In genomic region chr21:36700295-36700960, GRCh38 we compare ENCODE assay signal across 10 cellular contexts. TPM values are rescaled to one million over a fixed set of nuclear protein-coding genes. Genes with fewer than 3 reads are reported as not detected.
DNase-seq lines count a peak whose midpoint lies in the region; ATAC-seq and TF ChIP-seq lines count a peak whose summit lies in the region.
"Had no signal": no experiment of that assay in that cellular context is flagged by ENCODE, and none has a peak within 500 bp of the region (broad histone marks: within the 10 kb centered on the region; RNA-seq: fewer than 3 reads in every experiment).

No MANE protein-coding gene starts in this region.

- peaks cover 72% of the 10 kb centered on the region for H3K27me3 Mint-ChIP-seq in CD4-positive, CD25-positive, alpha-beta regulatory T cell
- H3K27me3 Mint-ChIP-seq in nephron progenitor cell (ENCODE audit: low read depth, poor library complexity) = peaks cover 99% of the 10 kb centered on the region

- H3K4me1 Mint-ChIP-seq in CD4-positive, CD25-positive, alpha-beta regulatory T cell = peaks cover 0 to 25% (median 11%) of the 10 kb centered on the region in 4 donors
- peaks cover 32% of the 10 kb centered on the region for H3K4me1 Mint-ChIP-seq in nephron progenitor cell

- H3K4me1 ChIP-seq in CD4-positive, CD25-positive, alpha-beta regulatory T cell (ENCODE audit: control insufficient read depth, insufficient read depth, low read length, poor library complexity, severe bottlenecking) = no peaks in the 10 kb centered on the region
- H3K4me1 ChIP-seq in HUES64 (ENCODE audit: insufficient read depth, low read length) (peaks cover 30% of the 10 kb centered on the region), breast epithelium (peaks cover 3 to 25% of the 10 kb centered on the region in 2 donors)

- ATAC-seq in CD4-positive, CD25-positive, alpha-beta regulatory T cell (ENCODE audit: low read depth in 2 of 2) = no peak

- H3K4me3 Mint-ChIP-seq in CD4-positive, CD25-positive, alpha-beta regulatory T cell = peak overlapping the region in 3 of 4 donors; percentile 67 to 79 (median 72)
- H3K4me3 Mint-ChIP-seq in nephron progenitor cell = peak overlapping the region; percentile 60

- DNase-seq in CD4-positive, CD25-positive, alpha-beta regulatory T cell = no peak
- DNase-seq in breast epithelium (ENCODE audit: low spot score in 2 of 2) (no peak), nephron progenitor cell (no peak), EL (no peak), T-helper 9 cell (no peak), amygdala (lab: John Stamatoyannopoulos, UW) (no peak), foreskin melanocyte (no peak)

- no peak overlapping the region for H3K4me3 ChIP-seq in CD4-positive, CD25-positive, alpha-beta regulatory T cell (ENCODE audit: low read depth, low read length)
- H3K4me3 ChIP-seq in HUES64 (ENCODE audit: low read length) = peak overlapping the region; percentile 30
- peak overlapping the region; percentile 36 to 57 (median 43) for H3K4me3 ChIP-seq in breast epithelium

- H3K36me3 Mint-ChIP-seq in CD4-positive, CD25-positive, alpha-beta regulatory T cell = no peaks in the 10 kb centered on the region
- no peaks in the 10 kb centered on the region for H3K36me3 Mint-ChIP-seq in nephron progenitor cell (ENCODE audit: low read depth)

- 2% methylated on average over 30 of the region's 30 CpGs for WGBS in HUES64

- H3K9ac ChIP-seq in HUES64 (ENCODE audit: low read depth, low read length) = no peak overlapping the region

- H3K27ac Mint-ChIP-seq in CD4-positive, CD25-positive, alpha-beta regulatory T cell = no peak overlapping the region
- no peak overlapping the region for H3K27ac Mint-ChIP-seq in nephron progenitor cell

- peaks cover 25% of the 10 kb centered on the region for H3K27me3 ChIP-seq in CD4-positive, CD25-positive, alpha-beta regulatory T cell (ENCODE audit: control insufficient read depth, insufficient read depth, low read length)
- peaks cover 100% of the 10 kb centered on the region for H3K27me3 ChIP-seq in HUES64 (ENCODE audit: insufficient read depth, low read length)
- H3K27me3 ChIP-seq in breast epithelium = peaks cover 21 to 100% of the 10 kb centered on the region in 2 donors

- H3K9me3 Mint-ChIP-seq in CD4-positive, CD25-positive, alpha-beta regulatory T cell = peaks cover 0 to 5% (median 0%) of the 10 kb centered on the region in 7 donors
- no peaks in the 10 kb centered on the region for H3K9me3 Mint-ChIP-seq in nephron progenitor cell

- no peaks in the 10 kb centered on the region for H3K36me3 ChIP-seq in CD4-positive, CD25-positive, alpha-beta regulatory T cell (ENCODE audit: control insufficient read depth, insufficient read depth, low read length)
- H3K36me3 ChIP-seq in HUES64 (ENCODE audit: insufficient read depth, low read length) (no peaks in the 10 kb centered on the region), breast epithelium (no peaks in the 10 kb centered on the region)
- H3K36me3 ChIP-seq: pancreas, upper lobe of left lung had no signal

- TF ChIP-seq POLR2A in breast epithelium (IDR thresholded peaks at IDR 0.05) = no peak

- no peak overlapping the region for H3K27ac ChIP-seq in CD4-positive, CD25-positive, alpha-beta regulatory T cell (ENCODE audit: insufficient read depth, low read length, poor library complexity, severe bottlenecking)
- H3K27ac ChIP-seq in HUES64 (ENCODE audit: low read depth, low read length) (no peak overlapping the region), breast epithelium (no peak overlapping the region)
- H3K27ac ChIP-seq: pancreas, upper lobe of left lung had no signal

- TF ChIP-seq CTCF in breast epithelium (IDR thresholded peaks at IDR 0.05) (no peak), nephron progenitor cell (IDR thresholded peaks at IDR 0.05) (no peak)

- no peaks in the 10 kb centered on the region for H3K9me3 ChIP-seq in CD4-positive, CD25-positive, alpha-beta regulatory T cell (ENCODE audit: control insufficient read depth in 2 of 2, low read length in 2 of 2)
- no peaks in the 10 kb centered on the region for H3K9me3 ChIP-seq in HUES64 (ENCODE audit: insufficient read depth, low read depth, low read length)
- no peaks in the 10 kb centered on the region for H3K9me3 ChIP-seq in breast epithelium
- H3K9me3 ChIP-seq: pancreas, upper lobe of left lung had no signal

- intact Hi-C loops in breast epithelium (cut with DNase I; ENCODE audit: low total_unique reads) = no loop called here

RNA-seq across cellular contexts. Expression of gene SIM2, which starts 1.5 kb away (rescaled TPM):
- total RNA-seq in CD4-positive, CD25-positive, alpha-beta regulatory T cell = not detected
- under 1 TPM in 2 of 4 donors, not detected in 2; 0.03 to 0.18 TPM for polyA plus RNA-seq in CD4-positive, CD25-positive, alpha-beta regulatory T cell
- 0.10 TPM for polyA plus RNA-seq in HUES64 (2013, experiment 1 of 2)
- polyA plus RNA-seq in HUES64 (2013, experiment 2 of 2) = not detected
- total RNA-seq in breast epithelium = under 1 TPM; 0.15 to 0.33 (median 0.32) TPM
